In the genomic region with DNA sequence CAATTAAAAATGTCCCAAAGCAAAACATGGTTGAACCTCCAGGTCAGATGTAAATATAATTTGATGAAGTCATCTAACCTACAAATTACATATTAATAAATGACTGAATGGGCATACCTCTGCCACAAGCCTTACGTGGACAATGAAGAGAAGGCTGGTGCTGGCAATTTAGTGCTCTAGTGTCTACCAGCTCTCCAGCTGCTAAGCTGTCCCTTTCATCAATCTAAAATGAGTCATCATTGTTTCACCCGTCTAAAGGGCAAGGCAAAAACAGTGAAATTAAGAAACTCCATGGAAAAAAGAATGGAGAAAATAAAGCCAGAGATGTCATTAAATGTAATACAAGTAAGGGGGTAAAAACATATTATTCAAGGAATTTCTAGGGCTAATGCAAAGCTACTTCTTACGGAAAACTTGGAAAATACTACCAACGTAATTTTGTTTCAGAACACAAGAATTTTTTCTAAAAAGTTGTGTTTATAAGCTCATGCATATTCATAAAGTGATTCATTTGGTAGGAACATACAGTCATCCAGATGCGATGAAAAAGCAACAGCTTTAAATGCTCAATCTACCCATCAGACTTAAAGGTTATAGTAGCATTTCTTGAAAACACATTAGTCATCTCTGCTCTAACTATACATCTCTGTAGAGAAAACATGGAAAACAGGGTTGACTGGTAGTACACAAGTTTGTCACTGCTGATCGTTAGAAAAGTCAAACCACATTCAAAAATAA, we compare ENCODE assay signal across 10 cellular contexts.
A peak's percentile ranks its signal among the peaks of the same experiment; 100 is the strongest.
DNase-seq lines count a peak whose midpoint lies in the region; ATAC-seq and TF ChIP-seq lines count a peak whose summit lies in the region.
"Had no signal": no experiment of that assay in that cellular context is flagged by ENCODE, and none has a peak within 500 bp of the region (broad histone marks: within the 10 kb centered on the region; RNA-seq: fewer than 3 reads in every experiment).

No MANE protein-coding gene starts in this region.

- TF ChIP-seq CTCF in fibroblast of mammary gland (conservative IDR thresholded peaks at IDR 0.05; ENCODE audit: control insufficient read depth, insufficient read depth, low read depth, low read length), result no peak

- DNase-seq in activated CD8-positive, alpha-beta memory T cell treated with anti-CD3 and anti-CD28 coated beads, Interleukin-2, amount 10 ng/mL, durations not matched to agents 7 days and 5 days, result no peak
- DNase-seq in activated CD8-positive, alpha-beta memory T cell treated with anti-CD3 and anti-CD28 coated beads for 24 hours, result no peak
- DNase-seq in SW480 (ENCODE audit: low spot score) (peak; percentile 57), fibroblast of mammary gland (ENCODE audit: low read depth) (peak; percentile 94), H7 (no peak), HUDEP-2 (lab: John Stamatoyannopoulos, UW; ENCODE audit: unreplicated experiment in 76 of 76) (no peak)
- DNase-seq: AML-193, NCI-H2171 treated with DMSO at 0.1 percent for 48 hours had no signal

- H3K36me3 ChIP-seq in H7 (replicated peaks; ENCODE audit: control insufficient read depth, insufficient read depth, low read length), result no peaks in the 10 kb centered on the region

- no peaks in the 10 kb centered on the region for H3K27me3 Mint-ChIP-seq in activated CD8-positive, alpha-beta memory T cell treated with anti-CD3 and anti-CD28 coated beads, Interleukin-2, amount 10 ng/mL, durations not matched to agents 7 days and 5 days
- H3K27me3 Mint-ChIP-seq in stimulated activated naive CD8-positive, alpha-beta T cell treated with anti-CD3 and anti-CD28 coated beads, Interleukin-15, Interleukin-2, amounts not matched to agents 100 ng/mL and 50 ng/mL, for 24 hours, result no peaks in the 10 kb centered on the region

- H3K27ac Mint-ChIP-seq in activated CD8-positive, alpha-beta memory T cell treated with anti-CD3 and anti-CD28 coated beads, Interleukin-2, amount 10 ng/mL, durations not matched to agents 7 days and 5 days, result no peak overlapping the region
- H3K27ac Mint-ChIP-seq in stimulated activated naive CD8-positive, alpha-beta T cell treated with anti-CD3 and anti-CD28 coated beads, Interleukin-15, Interleukin-2, amounts not matched to agents 100 ng/mL and 50 ng/mL, for 24 hours, result peak overlapping the region; percentile 88

- H3K4me3 ChIP-seq in fibroblast of mammary gland (ENCODE audit: control insufficient read depth, low read depth, low read length) (no peak overlapping the region), H7 (ENCODE audit: insufficient read depth, low read depth, low read length) (no peak overlapping the region)

- no peaks in the 10 kb centered on the region for H3K27me3 ChIP-seq in H7 (ENCODE audit: control insufficient read depth, insufficient read depth, low read length)

- no peaks in the 10 kb centered on the region for H3K9me3 Mint-ChIP-seq in activated CD8-positive, alpha-beta memory T cell treated with anti-CD3 and anti-CD28 coated beads, Interleukin-2, amount 10 ng/mL, durations not matched to agents 7 days and 5 days (ENCODE audit: low read depth)
- no peaks in the 10 kb centered on the region for H3K9me3 Mint-ChIP-seq in stimulated activated naive CD8-positive, alpha-beta T cell treated with anti-CD3 and anti-CD28 coated beads, Interleukin-15, Interleukin-2, amounts not matched to agents 100 ng/mL and 50 ng/mL, for 24 hours

- CTCF ChIA-PET in activated CD8-positive, alpha-beta memory T cell treated with anti-CD3 and anti-CD28 coated beads, Interleukin-2, amount 10 ng/mL, durations not matched to agents 7 days and 5 days (lab: Charles Lee), result interaction anchor here (1.3 to 1.6 kb wide), 2 partner anchors 191 to 294 kb away, joined by 3 to 5 read pairs; no protein-coding TSS in a partner anchor

- peaks cover 4% of the 10 kb centered on the region for H3K36me3 Mint-ChIP-seq in activated CD8-positive, alpha-beta memory T cell treated with anti-CD3 and anti-CD28 coated beads, Interleukin-2, amount 10 ng/mL, durations not matched to agents 7 days and 5 days
- peaks cover 10% of the 10 kb centered on the region for H3K36me3 Mint-ChIP-seq in stimulated activated naive CD8-positive, alpha-beta T cell treated with anti-CD3 and anti-CD28 coated beads, Interleukin-15, Interleukin-2, amounts not matched to agents 100 ng/mL and 50 ng/mL, for 24 hours (ENCODE audit: low read depth)

- no peak overlapping the region for H3K4me3 Mint-ChIP-seq in activated CD8-positive, alpha-beta memory T cell treated with anti-CD3 and anti-CD28 coated beads, Interleukin-2, amount 10 ng/mL, durations not matched to agents 7 days and 5 days
- H3K4me3 Mint-ChIP-seq in stimulated activated naive CD8-positive, alpha-beta T cell treated with anti-CD3 and anti-CD28 coated beads, Interleukin-15, Interleukin-2, amounts not matched to agents 100 ng/mL and 50 ng/mL, for 24 hours, result peak overlapping the region; percentile 63

- ATAC-seq in activated CD8-positive, alpha-beta memory T cell treated with anti-CD3 and anti-CD28 coated beads, Interleukin-2, amount 10 ng/mL, durations not matched to agents 7 days and 5 days, result peak; percentile 43
- ATAC-seq in GM21825 (IDR thresholded peaks at IDR 0.05; ENCODE audit: unreplicated experiment), result no peak

- peaks cover 53% of the 10 kb centered on the region for H3K4me1 Mint-ChIP-seq in activated CD8-positive, alpha-beta memory T cell treated with anti-CD3 and anti-CD28 coated beads, Interleukin-2, amount 10 ng/mL, durations not matched to agents 7 days and 5 days
- peaks cover 84% of the 10 kb centered on the region for H3K4me1 Mint-ChIP-seq in stimulated activated naive CD8-positive, alpha-beta T cell treated with anti-CD3 and anti-CD28 coated beads, Interleukin-15, Interleukin-2, amounts not matched to agents 100 ng/mL and 50 ng/mL, for 24 hours (ENCODE audit: low read depth)

Comparison
In these comparisons a context has a peak if more than half of its experiments do, and no peak if none do; other contexts are left out.
1. DNase-seq: peak in SW480 (single experiment) and fibroblast of mammary gland (single experiment); none in activated CD8-positive, alpha-beta memory T cell treated with anti-CD3 and anti-CD28 coated beads, Interleukin-2, amount 10 ng/mL, durations not matched to agents 7 days and 5 days (single experiment), activated CD8-positive, alpha-beta memory T cell treated with anti-CD3 and anti-CD28 coated beads for 24 hours (single experiment), H7 (single experiment) and HUDEP-2 (0 of 76).